Comparison of ENCODE assay signal across 8 cellular contexts in the genomic region with DNA sequence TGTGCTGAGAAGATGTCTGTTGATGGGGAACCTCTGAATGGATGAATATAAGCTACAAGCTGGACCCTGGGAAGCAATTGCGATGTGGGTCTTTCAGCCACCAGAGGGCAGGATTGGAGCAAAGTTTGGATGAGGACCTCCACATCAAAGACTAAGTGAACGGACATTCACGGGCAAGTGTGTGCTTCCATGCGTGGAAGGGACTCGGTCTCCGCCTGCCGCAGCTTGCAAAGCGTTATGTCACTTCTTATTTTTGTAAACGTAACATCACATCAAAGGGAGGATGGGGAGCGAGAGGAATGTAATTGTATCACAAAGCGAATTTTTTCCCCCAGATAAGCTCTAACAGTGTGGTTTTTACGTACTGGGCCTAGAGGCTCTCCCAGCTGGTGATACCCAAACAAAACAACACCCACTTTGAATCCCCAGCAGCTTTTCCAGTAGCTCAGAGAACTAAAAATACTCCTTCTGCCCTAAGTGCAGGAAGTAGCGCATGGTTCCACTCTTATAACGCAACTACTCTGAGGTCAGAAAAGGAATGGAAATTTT.
DNase-seq lines count a peak whose midpoint lies in the region; ATAC-seq, FAIRE-seq and TF ChIP-seq lines count a peak whose summit lies in the region.

No MANE protein-coding gene starts in this region.

- peaks cover 11% of the 10 kb centered on the region for H3K27me3 ChIP-seq in WERI-Rb-1 (ENCODE audit: insufficient read depth, low read depth, severe bottlenecking)

- H3K27ac ChIP-seq in WERI-Rb-1 (no peak overlapping the region), caudate nucleus (ENCODE audit: low read depth, low read length) (no peak overlapping the region)

- peak; percentile 82 for TF ChIP-seq CTCF in WERI-Rb-1 (IDR thresholded peaks at IDR 0.05; ENCODE audit: low read depth, low read length)

- no peaks in the 10 kb centered on the region for H3K9me3 ChIP-seq in WERI-Rb-1 (ENCODE audit: severe bottlenecking)

- peak; percentile 80 for FAIRE-seq in A204.1 (lab: Jason Lieb, UNC)
- FAIRE-seq in islet of Langerhans (lab: Jason Lieb, UNC), result peak; percentile 93

- ATAC-seq in GM18508 (IDR thresholded peaks at IDR 0.05; ENCODE audit: insufficient read depth, unreplicated experiment), result peak; percentile 87
- peak; percentile 77 for ATAC-seq in HG03045 (IDR thresholded peaks at IDR 0.05; ENCODE audit: unreplicated experiment)

- H3K36me3 ChIP-seq in WERI-Rb-1, result no peaks in the 10 kb centered on the region

- peak overlapping the region; percentile 46 for H3K4me3 ChIP-seq in WERI-Rb-1 (ENCODE audit: low read depth, low read length)

- peak; percentile 7 for DNase-seq in NCI-H2107 (lab: John Stamatoyannopoulos, UW)
- peak; percentile 82 for DNase-seq in WERI-Rb-1
- peak in 57 of 61 donors; percentile 12 to 91 (median 49) for DNase-seq in caudate nucleus (lab: John Stamatoyannopoulos, UW)
- DNase-seq in stimulated activated CD4-positive, alpha-beta T cell treated with anti-CD3 and anti-CD28 coated beads, Interleukin-12 subunit alpha, Interleukin-12 subunit beta, amount 100 ng/mL, for 24 hours (ENCODE audit: low read depth in 2 of 2), result peak; percentile 40 to 71

Comparison
In these comparisons a context has a peak if more than half of its experiments do, and no peak if none do; other contexts are left out.
1. DNase-seq: peak in every context shown above with its lines; median percentile 82 in WERI-Rb-1; 56 in stimulated activated CD4-positive, alpha-beta T cell treated with anti-CD3 and anti-CD28 coated beads, Interleukin-12 subunit alpha, Interleukin-12 subunit beta, amount 100 ng/mL, for 24 hours; 49 in caudate nucleus; 7 in NCI-H2107.